8 cellular contexts compared by ENCODE assay signal in genomic region chr15:25863067-25863967, GRCh38. TPM values are rescaled to one million over a fixed set of nuclear protein-coding genes. Genes with fewer than 3 reads are reported as not detected.
DNase-seq lines count a peak whose midpoint lies in the region; ATAC-seq and TF ChIP-seq lines count a peak whose summit lies in the region.

ATP10A (minus strand) TSS chr15:25863327; CDS start chr15:25863096, 231 bp downstream.

- POLR2A ChIA-PET in GM10248 (lab: Yijun Ruan, JAX): no interaction called here

- TF ChIP-seq CTCF in heart right ventricle (IDR thresholded peaks at IDR 0.05) (no peak), psoas muscle (IDR thresholded peaks at IDR 0.05) (no peak), GM10248 (IDR thresholded peaks at IDR 0.05; ENCODE audit: control extremely low read depth, extremely low read depth, low read depth, missing control alignments) (no peak)

- H3K4me3 ChIP-seq in heart right ventricle (peak within 1 kb of the TSS; percentile 21 to 68 (median 62)), psoas muscle (peak within 1 kb of the TSS; percentile 67)

- 1% methylated on average over 58 to 93 of the region's 93 CpGs for WGBS in heart right ventricle, 2 donors
- WGBS in psoas muscle, 3 donors: 4 to 8% (median 6%) methylated on average over 67 to 93 of the region's 93 CpGs

- H3K27me3 ChIP-seq in heart right ventricle (peaks cover 0 to 56% (median 34%) of the 10 kb centered on the region in 7 donors), psoas muscle (ENCODE audit: insufficient read depth in 3 of 3, low read length in 2 of 3) (peaks cover 0 to 15% (median 2%) of the 10 kb centered on the region in 3 donors)

- DNase-seq in NCI-H748 (lab: John Stamatoyannopoulos, UW; ENCODE audit: unreplicated experiment) (peak; percentile 4), NCI-H748 treated with DMSO at 0.1 percent for 48 hours (lab: John Stamatoyannopoulos, UW) (no peak), activated gamma-delta T cell treated with Interleukin-2 at 50 U/mL for 16 hours (peak; percentile 11), heart right ventricle (peak; percentile 44 to 45), psoas muscle (peak; percentile 48 to 58), GM10248 (ENCODE audit: extremely low spot score) (no peak), NCI-H146 treated with DMSO at 0.1 percent for 48 hours (lab: John Stamatoyannopoulos, UW; ENCODE audit: unreplicated experiment) (no peak)

- H3K4me1 ChIP-seq in heart right ventricle (peaks cover 0 to 44% (median 21%) of the 10 kb centered on the region in 9 donors), psoas muscle (peaks cover 19% of the 10 kb centered on the region)

- intact Hi-C loops in heart right ventricle (cut with DNase I): loop anchor here in 4 of 10 donors (5.0 to 10.0 kb wide), 6 partner anchors 61 to 126 kb away; no protein-coding TSS in a partner anchor
- intact Hi-C loops in psoas muscle (cut with DNase I): loop anchor here in 1 of 2 donors (10.0 kb wide), 1 partner anchor 49 kb away; no protein-coding TSS in a partner anchor

- CTCF ChIA-PET in GM10248 (lab: Yijun Ruan, JAX): no interaction called here

- H3K27ac ChIP-seq in heart right ventricle: peak within 1 kb of the TSS in 8 of 10 donors; percentile 29 to 73 (median 52)
- no peak within 1 kb of the TSS for H3K27ac ChIP-seq in psoas muscle

- H3K9me3 ChIP-seq in heart right ventricle (no peaks in the 10 kb centered on the region), psoas muscle (no peaks in the 10 kb centered on the region)

- ATAC-seq in heart right ventricle: peak; percentile 21 to 68 (median 43)
- peak; percentile 16 to 34 (median 21) for ATAC-seq in psoas muscle
- no peak for ATAC-seq in HG03565 (IDR thresholded peaks at IDR 0.05; ENCODE audit: unreplicated experiment)

- H3K36me3 ChIP-seq in heart right ventricle: no peaks in the 10 kb centered on the region
- H3K36me3 ChIP-seq in psoas muscle (ENCODE audit: insufficient read depth in 1 of 2, low read depth in 1 of 2): no peaks in the 10 kb centered on the region

RNA-seq across cellular contexts. Expression of gene ATP10A, which starts in this region (rescaled TPM):
- total RNA-seq in heart right ventricle (1 to 10 TPM in 2 of 10 donors, under 1 TPM in 8; 0.45 to 1.9 (median 0.86) TPM), psoas muscle (under 1 TPM; 0.27 to 0.59 (median 0.44) TPM)
- polyA plus RNA-seq in heart right ventricle (1 to 10 TPM in 1 of 2 donors, under 1 TPM in 1; 0.88 to 2.2 TPM), psoas muscle (under 1 TPM; 0.08 to 0.60 (median 0.14) TPM)

Comparison
In these comparisons a context has a peak if more than half of its experiments do, and no peak if none do; other contexts are left out.
1. DNase-seq: peak in NCI-H748 (single experiment), activated gamma-delta T cell treated with Interleukin-2 at 50 U/mL for 16 hours (single experiment) and heart right ventricle (2 of 2); none in NCI-H748 treated with DMSO at 0.1 percent for 48 hours (single experiment), GM10248 (single experiment) and NCI-H146 treated with DMSO at 0.1 percent for 48 hours (single experiment).
2. Peak in DNase-seq, ATAC-seq and H3K4me3 ChIP-seq in psoas muscle; RNA of the gene not detected or under 1 TPM.